9 cellular contexts compared by ENCODE assay signal in genomic region chr11:118621898-118622375, GRCh38. TPM values are rescaled to one million over a fixed set of nuclear protein-coding genes. Genes with fewer than 3 reads are reported as not detected.
DNase-seq lines count a peak whose midpoint lies in the region; ATAC-seq and TF ChIP-seq lines count a peak whose summit lies in the region.
"Had no signal": no experiment of that assay in that cellular context is flagged by ENCODE, and none has a peak within 500 bp of the region (broad histone marks: within the 10 kb centered on the region; RNA-seq: fewer than 3 reads in every experiment).

No MANE protein-coding gene starts in this region.

- no peak for TF ChIP-seq CTCF in C4-2B (conservative IDR thresholded peaks at IDR 0.05)
- no peak for TF ChIP-seq CTCF in Panc1 (IDR thresholded peaks at IDR 0.05)
- no peak for TF ChIP-seq CTCF in epithelial cell of esophagus (IDR thresholded peaks at IDR 0.05; ENCODE audit: insufficient read depth, low read depth, low read length, missing control alignments)
- no peak for TF ChIP-seq CTCF in osteocyte (IDR thresholded peaks at IDR 0.05)

- CTCF ChIA-PET in Panc1 (lab: Charles Lee), result interaction anchor here (0.9 to 2.3 kb wide), 3 partner anchors 12 to 39 kb away, joined by 3 to 7 read pairs (median 3); no protein-coding TSS in a partner anchor

- H3K27ac ChIP-seq in C4-2B (peak overlapping the region; percentile 65), Panc1 (ENCODE audit: low read length) (peak overlapping the region; percentile 96)

- H3K36me3 Mint-ChIP-seq in osteocyte (ENCODE audit: unreplicated experiment), result peaks cover 16% of the 10 kb centered on the region

- TSS peak; percentile 61 for BruUV-seq in Panc1 (replicated peaks; lab: Mats Ljungman, UMichigan)

- intact Hi-C loops in Panc1 (cut with micrococcal nuclease; ENCODE audit: unreplicated experiment), result no loop called here
- intact Hi-C loops in left colon (cut with DNase I, micrococcal nuclease), result no loop called here

- peak overlapping the region; percentile 67 to 98 for H3K4me3 ChIP-seq in Panc1 (ENCODE audit: low read depth in 2 of 2, low read length in 2 of 2)
- H3K4me3 ChIP-seq in epithelial cell of esophagus (ENCODE audit: low read length), result peak overlapping the region; percentile 72

- in situ Hi-C loops in Panc1 (cut with HindIII; ENCODE audit: low pct_unique_long_range_greater_than_20kb, low sequenced_read_pairs), result no loop called here

- H3K27me3 ChIP-seq in Panc1 (ENCODE audit: control insufficient read depth, insufficient read depth, low read length), result no peaks in the 10 kb centered on the region

- H3K9me3 ChIP-seq in Panc1 (ENCODE audit: control insufficient read depth, insufficient read depth, low read depth, low read length), result no peaks in the 10 kb centered on the region

- no peaks in the 10 kb centered on the region for H3K9me3 Mint-ChIP-seq in osteocyte (ENCODE audit: unreplicated experiment)
- H3K9me3 Mint-ChIP-seq: activated B cell treated with CpG ODN at 0.5 μM for 24 hours had no signal

- POLR2A ChIA-PET in Panc1 (lab: Charles Lee), result interaction anchor here (0.7 kb wide), 1 partner anchor 412 kb away, joined by 3 read pairs; no protein-coding TSS in a partner anchor

- H3K36me3 ChIP-seq in Panc1 (ENCODE audit: control insufficient read depth, insufficient read depth, low read length), result 0 out of 2 replicates have a peak, but pooled peaks cover 3% of the 10 kb centered on the region

- H3K27me3 Mint-ChIP-seq in osteocyte (ENCODE audit: unreplicated experiment), result no peaks in the 10 kb centered on the region

- H3K27ac Mint-ChIP-seq in osteocyte (ENCODE audit: unreplicated experiment), result peak overlapping the region; percentile 93
- H3K27ac Mint-ChIP-seq: activated B cell treated with CpG ODN at 0.5 μM for 24 hours had no signal

- ATAC-seq in Panc1 (0 out of 2 replicates have a peak, but pooled peaks have one; percentile 8), HG03354 (IDR thresholded peaks at IDR 0.05; ENCODE audit: poor library complexity, severe bottlenecking, unreplicated experiment) (no peak), left colon (no peak), HG03469 (IDR thresholded peaks at IDR 0.05; ENCODE audit: unreplicated experiment) (no peak)

- DNase-seq in Panc1 (ENCODE audit: low read depth, low spot score) (no peak), epithelial cell of esophagus (ENCODE audit: low read depth) (no peak), osteocyte (ENCODE audit: extremely low spot score, unreplicated experiment) (no peak), left colon (no peak)
- DNase-seq in stimulated activated CD4-positive, alpha-beta T cell treated with anti-CD3 and anti-CD28 coated beads, Interleukin-4, amount 100 ng/mL, for 24 hours, result no peak
- DNase-seq: activated B cell treated with CpG ODN at 0.5 μM for 24 hours had no signal

- H3K4me1 Mint-ChIP-seq in osteocyte (ENCODE audit: unreplicated experiment), result peaks cover 63% of the 10 kb centered on the region

- H3K4me1 ChIP-seq in Panc1 (ENCODE audit: control insufficient read depth, insufficient read depth, low read length), result peaks cover 38% of the 10 kb centered on the region

- peak overlapping the region; percentile 83 for H3K4me3 Mint-ChIP-seq in osteocyte (ENCODE audit: unreplicated experiment)
- H3K4me3 Mint-ChIP-seq: activated B cell treated with CpG ODN at 0.5 μM for 24 hours had no signal

RNA-seq across cellular contexts. Expression of gene PHLDB1, which starts 14.5 kb away (rescaled TPM):
- 97.7 TPM for total RNA-seq in Panc1 (2021; ENCODE audit: unreplicated experiment)
- 93.5 TPM for polyA plus RNA-seq in Panc1 (2012; ENCODE audit: insufficient read length)
- 160 and 165 TPM in 2 replicates for total RNA-seq in osteocyte
- total RNA-seq in left colon, result 10 to 100 TPM; 70.3 to 74.1 TPM

RNA-seq across cellular contexts. Expression of gene ARCN1, which starts 49.7 kb away (rescaled TPM):
- 197 TPM for total RNA-seq in Panc1 (2021; ENCODE audit: unreplicated experiment)
- polyA plus RNA-seq in Panc1 (2012; ENCODE audit: insufficient read length), result 133 TPM
- 189 and 201 TPM in 2 replicates for total RNA-seq in osteocyte
- total RNA-seq in left colon, result 100 to 1,000 TPM; 133 to 145 TPM

RNA-seq across cellular contexts. Expression of gene IFT46, which starts 56.2 kb away (rescaled TPM):
- total RNA-seq in Panc1 (2021; ENCODE audit: unreplicated experiment), result 2.5 TPM
- 4.1 TPM for polyA plus RNA-seq in Panc1 (2012; ENCODE audit: insufficient read length)
- total RNA-seq in osteocyte, result 24.0 and 24.1 TPM in 2 replicates
- total RNA-seq in left colon, result 1 to 10 TPM; 6.4 to 10.0 TPM

RNA-seq across cellular contexts. Expression of gene TREH, which starts 57.5 kb away (rescaled TPM):
- 0.05 TPM for total RNA-seq in Panc1 (2021; ENCODE audit: unreplicated experiment)
- 0.12 TPM for polyA plus RNA-seq in Panc1 (2012; ENCODE audit: insufficient read length)
- total RNA-seq in osteocyte, result not detected in 2 replicates
- total RNA-seq in left colon, result 1 to 10 TPM; 1.2 to 3.3 TPM
- total RNA-seq: activated B cell treated with CpG ODN at 0.5 μM for 24 hours had no signal
